Comparison of ENCODE assay signal across 8 cellular contexts in the genomic region with DNA sequence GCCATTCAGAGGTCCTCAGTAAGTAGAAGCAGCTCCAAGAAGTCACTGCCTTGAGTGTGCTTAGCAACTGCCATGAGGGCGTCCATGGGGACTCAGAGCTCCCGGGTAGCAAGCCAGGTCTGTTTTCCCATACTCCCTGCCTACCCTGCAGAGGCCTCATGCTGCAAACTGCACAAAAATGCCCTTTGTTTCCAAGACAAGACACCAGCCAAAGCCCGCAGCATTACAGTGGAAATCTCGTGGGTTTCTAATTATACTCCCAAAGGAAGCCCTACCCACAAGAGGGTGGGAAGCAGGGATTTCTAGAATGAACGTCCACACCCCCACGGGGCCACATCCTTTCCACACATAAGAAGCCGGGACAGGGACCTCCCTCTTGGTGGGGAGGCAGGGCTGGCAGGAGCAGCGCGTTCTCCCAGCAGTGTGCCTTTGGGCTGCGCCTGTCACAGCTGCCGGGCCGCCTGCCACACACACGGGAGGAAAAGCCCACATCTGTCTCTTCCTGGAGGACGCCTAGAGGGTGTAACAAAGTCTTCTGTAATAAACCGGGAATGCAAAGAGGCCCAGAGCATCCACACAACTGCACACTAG. TPM values are rescaled to one million over a fixed set of nuclear protein-coding genes. Genes with fewer than 3 reads are reported as not detected.
DNase-seq lines count a peak whose midpoint lies in the region; ATAC-seq and TF ChIP-seq lines count a peak whose summit lies in the region.

No MANE protein-coding gene starts in this region.

- peak overlapping the region; percentile 37 for H3K4me3 ChIP-seq in thoracic aorta

- no peaks in the 10 kb centered on the region for H3K27me3 ChIP-seq in thoracic aorta (replicated peaks; ENCODE audit: insufficient read depth)

- H3K9me3 ChIP-seq in thoracic aorta = no peaks in the 10 kb centered on the region

- no peak for ATAC-seq in thoracic aorta (ENCODE audit: insufficient number of reproducible peaks, low FRiP score, low read depth)
- ATAC-seq in GM21360 (IDR thresholded peaks at IDR 0.05; ENCODE audit: unreplicated experiment) = no peak
- no peak for ATAC-seq in HG03175 (IDR thresholded peaks at IDR 0.05; ENCODE audit: unreplicated experiment)

- DNase-seq in SHP77 (lab: John Stamatoyannopoulos, UW) (peak; percentile 11 to 33), SHP77 treated with DMSO at 0.1 percent for 48 hours (lab: John Stamatoyannopoulos, UW) (no peak), medulla oblongata (ENCODE audit: extremely low spot score) (peak; percentile 90), thoracic aorta (ENCODE audit: low spot score) (no peak), NCI-H2196 (lab: John Stamatoyannopoulos, UW; ENCODE audit: unreplicated experiment) (no peak)

- peaks cover 29 to 35% of the 10 kb centered on the region in 2 donors for H3K4me1 ChIP-seq in thoracic aorta (ENCODE audit: control insufficient read depth in 1 of 2, low read depth in 2 of 2)

- no peak for TF ChIP-seq CTCF in thoracic aorta (IDR thresholded peaks at IDR 0.05)

- no peaks in the 10 kb centered on the region for H3K36me3 ChIP-seq in thoracic aorta

- H3K27ac ChIP-seq in cingulate gyrus (ENCODE audit: low read depth, low read length) = peak overlapping the region; percentile 91
- H3K27ac ChIP-seq in thoracic aorta = peak overlapping the region in 1 of 2 donors; percentile 59

RNA-seq across cellular contexts. Expression of a gene that starts 31.1 kb away (rescaled TPM):
- total RNA-seq in thoracic aorta = 10 to 100 TPM in 1 of 2 donors, 1 to 10 TPM in 1; 6.1 to 10.0 TPM

Comparison
In these comparisons a context has a peak if more than half of its experiments do, and no peak if none do; other contexts are left out.
1. DNase-seq: peak in SHP77 (2 of 2) and medulla oblongata (single experiment); none in SHP77 treated with DMSO at 0.1 percent for 48 hours (single experiment), thoracic aorta (single experiment) and NCI-H2196 (single experiment).